ENCODE assay signal across 19 cellular contexts in genomic region chr1:206064001-206064400, GRCh38. TPM values are rescaled to one million over a fixed set of nuclear protein-coding genes. Genes with fewer than 3 reads are reported as not detected.
"Had no signal": no experiment of that assay in that cellular context is flagged by ENCODE, and none has a peak within 500 bp of the region (broad histone marks: within the 10 kb centered on the region; RNA-seq: fewer than 3 reads in every experiment).

No MANE protein-coding gene starts in this region.

RNA-seq across cellular contexts. Expression of gene RHEX, which starts 11.0 kb away (rescaled TPM):
- total RNA-seq: activated naive CD4-positive, alpha-beta T cell treated with anti-CD3 and anti-CD28 coated beads for 36 hours; activated naive CD4-positive, alpha-beta T cell treated with anti-CD3 and anti-CD28 coated beads, Interleukin-2, amount 50 U/mL, for 72 hours; activated naive CD8-positive, alpha-beta T cell treated with anti-CD3 and anti-CD28 coated beads for 36 hours; activated naive CD8-positive, alpha-beta T cell treated with anti-CD3 and anti-CD28 coated beads, Interleukin-2, amount 10 ng/mL, durations not matched to agents 7 days and 5 days; activated T-cell treated with anti-CD3 and anti-CD28 coated beads, Interleukin-2, amount 50 U/mL, for 4 hours; activated T-cell treated with anti-CD3 and anti-CD28 coated beads, Interleukin-2, amount 50 U/mL, for 72 hours; activated T-helper 1 cell treated with anti-CD3 and anti-CD28 coated beads, Interleukin-12 subunit alpha, Interleukin-12 subunit beta, Interleukin-2, Interleukin-4 antibody, amounts not matched to agents 30 ng/mL and 10 ng/mL and 1 ng/mL, durations not matched to agents 14 hours and 24 hours and 36 hours; activated T-helper 17 cell treated with anti-CD3 and anti-CD28 coated beads, Interleukin-2, amount 50 U/mL, for 72 hours; activated T-helper 2 cell treated with anti-CD3 and anti-CD28 coated beads, Interferon-gamma antibody, Interleukin-2, Interleukin-4, amounts not matched to agents 10 μg/mL and 5 μg/mL and 100 μg/mL, durations not matched to agents 14 hours and 24 hours and 36 hours; adrenal gland; astrocyte; bronchial epithelial cell; cerebellum; chondrocyte had no signal

RNA-seq across cellular contexts. Expression of gene CTSE, which starts 40.3 kb away (rescaled TPM):
- total RNA-seq: activated naive CD4-positive, alpha-beta T cell treated with anti-CD3 and anti-CD28 coated beads for 36 hours; activated naive CD4-positive, alpha-beta T cell treated with anti-CD3 and anti-CD28 coated beads, Interleukin-2, amount 50 U/mL, for 72 hours; activated naive CD8-positive, alpha-beta T cell treated with anti-CD3 and anti-CD28 coated beads for 36 hours; activated naive CD8-positive, alpha-beta T cell treated with anti-CD3 and anti-CD28 coated beads, Interleukin-2, amount 10 ng/mL, durations not matched to agents 7 days and 5 days; activated T-cell treated with anti-CD3 and anti-CD28 coated beads, Interleukin-2, amount 50 U/mL, for 72 hours; activated T-helper 1 cell treated with anti-CD3 and anti-CD28 coated beads, Interleukin-12 subunit alpha, Interleukin-12 subunit beta, Interleukin-2, Interleukin-4 antibody, amounts not matched to agents 30 ng/mL and 10 ng/mL and 1 ng/mL, durations not matched to agents 14 hours and 24 hours and 36 hours; activated T-helper 17 cell treated with anti-CD3 and anti-CD28 coated beads, Interleukin-2, amount 50 U/mL, for 72 hours; activated T-helper 2 cell treated with anti-CD3 and anti-CD28 coated beads, Interferon-gamma antibody, Interleukin-2, Interleukin-4, amounts not matched to agents 10 μg/mL and 5 μg/mL and 100 μg/mL, durations not matched to agents 14 hours and 24 hours and 36 hours; adrenal gland; ascending aorta; astrocyte; bronchial epithelial cell; cardiac muscle cell; cardiac septum; cerebellum; chondrocyte had no signal

RNA-seq across cellular contexts. Expression of gene AVPR1B, which starts 53.2 kb away (rescaled TPM):
- total RNA-seq: activated naive CD4-positive, alpha-beta T cell treated with anti-CD3 and anti-CD28 coated beads for 36 hours; activated naive CD4-positive, alpha-beta T cell treated with anti-CD3 and anti-CD28 coated beads, Interleukin-2, amount 50 U/mL, for 72 hours; activated naive CD8-positive, alpha-beta T cell treated with anti-CD3 and anti-CD28 coated beads for 36 hours; activated naive CD8-positive, alpha-beta T cell treated with anti-CD3 and anti-CD28 coated beads, Interleukin-2, amount 10 ng/mL, durations not matched to agents 7 days and 5 days; activated T-cell treated with anti-CD3 and anti-CD28 coated beads, Interleukin-2, amount 50 U/mL, for 4 hours; activated T-cell treated with anti-CD3 and anti-CD28 coated beads, Interleukin-2, amount 50 U/mL, for 72 hours; activated T-helper 1 cell treated with anti-CD3 and anti-CD28 coated beads, Interleukin-12 subunit alpha, Interleukin-12 subunit beta, Interleukin-2, Interleukin-4 antibody, amounts not matched to agents 30 ng/mL and 10 ng/mL and 1 ng/mL, durations not matched to agents 14 hours and 24 hours and 36 hours; activated T-helper 17 cell treated with anti-CD3 and anti-CD28 coated beads, Interleukin-2, amount 50 U/mL, for 72 hours; activated T-helper 2 cell treated with anti-CD3 and anti-CD28 coated beads, Interferon-gamma antibody, Interleukin-2, Interleukin-4, amounts not matched to agents 10 μg/mL and 5 μg/mL and 100 μg/mL, durations not matched to agents 14 hours and 24 hours and 36 hours; adrenal gland; aorta; ascending aorta; astrocyte; breast epithelium; bronchial epithelial cell; cardiac septum; cerebellum; chondrocyte had no signal
